Comparison of ENCODE assay signal across 24 cellular contexts in genomic region chr11:9512370-9513019, GRCh38.
"Had no signal": no experiment of that assay in that cellular context is flagged by ENCODE, and none has a peak within 500 bp of the region (broad histone marks: within the 10 kb centered on the region; RNA-seq: fewer than 3 reads in every experiment).

No MANE protein-coding gene starts in this region.

- H3K4me1 ChIP-seq: esophagus muscularis mucosa, gastroesophageal sphincter, prostate gland, testis, upper lobe of left lung had no signal

- H3K27me3 Mint-ChIP-seq: activated CD4-positive, alpha-beta memory T cell treated with anti-CD3 and anti-CD28 coated beads, Interleukin-2, amount 10 ng/mL, durations not matched to agents 7 days and 5 days; activated naive CD8-positive, alpha-beta T cell treated with anti-CD3 and anti-CD28 coated beads, Interleukin-2, amount 10 ng/mL, durations not matched to agents 7 days and 5 days; T-cell had no signal

- DNase-seq: activated CD4-positive, alpha-beta memory T cell treated with anti-CD3 and anti-CD28 coated beads, Interleukin-2, amount 10 ng/mL, durations not matched to agents 7 days and 5 days; activated CD4-positive, alpha-beta T cell treated with anti-CD3 and anti-CD28 coated beads for 48 hours; activated CD4-positive, CD25-positive, alpha-beta regulatory T cell; activated effector memory CD4-positive, alpha-beta T cell treated with Interleukin-2 at 50 U/mL for 16 hours; activated naive CD4-positive, alpha-beta T cell treated with anti-CD3 and anti-CD28 coated beads for 36 hours; activated naive CD8-positive, alpha-beta T cell treated with anti-CD3 and anti-CD28 coated beads, Interleukin-2, amount 10 ng/mL, durations not matched to agents 7 days and 5 days; activated T-cell treated with anti-CD3 and anti-CD28 coated beads, Interleukin-2, amount 50 U/mL, for 72 hours; amniotic stem cell; cerebellar nuclear complex; head of caudate nucleus; islet precursor cell; natural killer cell; stimulated activated CD4-positive, alpha-beta T cell treated with anti-CD3 and anti-CD28 coated beads, Interleukin-2, amount 100 ng/mL, for 48 hours; stimulated activated CD8-positive, alpha-beta memory T cell treated with anti-CD3 and anti-CD28 coated beads, Interleukin-4, amount 100 ng/mL, for 48 hours; stimulated activated naive CD4-positive, alpha-beta T cell; T-cell; testis; upper lobe of left lung had no signal

- H3K9me3 ChIP-seq: esophagus muscularis mucosa, gastroesophageal sphincter, prostate gland, testis, upper lobe of left lung had no signal

- H3K4me3 Mint-ChIP-seq: activated CD4-positive, alpha-beta memory T cell treated with anti-CD3 and anti-CD28 coated beads, Interleukin-2, amount 10 ng/mL, durations not matched to agents 7 days and 5 days; activated naive CD4-positive, alpha-beta T cell treated with anti-CD3 and anti-CD28 coated beads for 36 hours; activated naive CD8-positive, alpha-beta T cell treated with anti-CD3 and anti-CD28 coated beads, Interleukin-2, amount 10 ng/mL, durations not matched to agents 7 days and 5 days; activated T-cell treated with anti-CD3 and anti-CD28 coated beads, Interleukin-2, amount 50 U/mL, for 72 hours; mesothelial cell of epicardium; natural killer cell; T-cell had no signal

- H3K27me3 ChIP-seq: esophagus muscularis mucosa, gastroesophageal sphincter, testis, upper lobe of left lung had no signal

- ATAC-seq: activated T-cell treated with anti-CD3 and anti-CD28 coated beads, Interleukin-2, amount 50 U/mL, for 72 hours; gastroesophageal sphincter; natural killer cell; T-cell had no signal

- H3K4me3 ChIP-seq: coronary artery, esophagus muscularis mucosa, gastroesophageal sphincter, lung, prostate gland, testis, upper lobe of left lung had no signal

- H3K27ac Mint-ChIP-seq: activated CD4-positive, alpha-beta memory T cell treated with anti-CD3 and anti-CD28 coated beads, Interleukin-2, amount 10 ng/mL, durations not matched to agents 7 days and 5 days; activated naive CD4-positive, alpha-beta T cell treated with anti-CD3 and anti-CD28 coated beads for 36 hours; activated naive CD8-positive, alpha-beta T cell treated with anti-CD3 and anti-CD28 coated beads, Interleukin-2, amount 10 ng/mL, durations not matched to agents 7 days and 5 days; activated T-cell treated with anti-CD3 and anti-CD28 coated beads, Interleukin-2, amount 50 U/mL, for 72 hours; mesothelial cell of epicardium; natural killer cell; T-cell had no signal

- H3K9me3 Mint-ChIP-seq: activated CD4-positive, alpha-beta memory T cell treated with anti-CD3 and anti-CD28 coated beads, Interleukin-2, amount 10 ng/mL, durations not matched to agents 7 days and 5 days; activated naive CD4-positive, alpha-beta T cell treated with anti-CD3 and anti-CD28 coated beads for 36 hours; activated naive CD8-positive, alpha-beta T cell treated with anti-CD3 and anti-CD28 coated beads, Interleukin-2, amount 10 ng/mL, durations not matched to agents 7 days and 5 days; activated T-cell treated with anti-CD3 and anti-CD28 coated beads, Interleukin-2, amount 50 U/mL, for 72 hours; natural killer cell; T-cell had no signal

- H3K27ac ChIP-seq: coronary artery, esophagus muscularis mucosa, gastroesophageal sphincter, prostate gland, testis, upper lobe of left lung had no signal
